ENCODE assay signal across 1 cellular context in genomic region chr11:62851807-62852522, GRCh38.
TF ChIP-seq lines count a peak whose summit lies in the region.

No MANE protein-coding gene starts in this region.

TF ChIP-seq in K562, 482 proteins besides CTCF, POLR2A, EP300 and RAD21 (continued from another document):
- TF ChIP-seq ETV1 (tag; conservative IDR thresholded peaks at IDR 0.05; ENCODE audit: low read depth) (no peak), MAFG (tag; conservative IDR thresholded peaks at IDR 0.05) (no peak), IRF9 (tag; IDR thresholded peaks at IDR 0.05) (no peak), LCOR (CRISPR knock-in tag; IDR thresholded peaks at IDR 0.05) (no peak; the same call in 1 of the 2 replicates), STAT6 (CRISPR knock-in tag; IDR thresholded peaks at IDR 0.05) (no peak), ZBTB7A (IDR thresholded peaks at IDR 0.05; ENCODE audit: borderline replicate concordance, control insufficient read depth, low read depth, low read length) (no peak), XRCC5 (IDR thresholded peaks at IDR 0.05; ENCODE audit: low read depth, low read length) (no peak), ZNF695 (CRISPR knock-in tag; IDR thresholded peaks at IDR 0.05) (no peak), NFYB (IDR thresholded peaks at IDR 0.05; ENCODE audit: extremely low read depth, insufficient read length) (no peak), IFI16 (CRISPR knock-in tag; IDR thresholded peaks at IDR 0.05) (no peak), RHOXF2B (CRISPR knock-in tag; conservative IDR thresholded peaks at IDR 0.05) (no peak), RBBP5 (IDR thresholded peaks at IDR 0.05; ENCODE audit: borderline replicate concordance, insufficient read depth, low read length, poor library complexity, severe bottlenecking) (no peak), ZNF165 (CRISPR knock-in tag; IDR thresholded peaks at IDR 0.05; ENCODE audit: borderline replicate concordance) (no peak)
- TF ChIP-seq, protein P1, sequence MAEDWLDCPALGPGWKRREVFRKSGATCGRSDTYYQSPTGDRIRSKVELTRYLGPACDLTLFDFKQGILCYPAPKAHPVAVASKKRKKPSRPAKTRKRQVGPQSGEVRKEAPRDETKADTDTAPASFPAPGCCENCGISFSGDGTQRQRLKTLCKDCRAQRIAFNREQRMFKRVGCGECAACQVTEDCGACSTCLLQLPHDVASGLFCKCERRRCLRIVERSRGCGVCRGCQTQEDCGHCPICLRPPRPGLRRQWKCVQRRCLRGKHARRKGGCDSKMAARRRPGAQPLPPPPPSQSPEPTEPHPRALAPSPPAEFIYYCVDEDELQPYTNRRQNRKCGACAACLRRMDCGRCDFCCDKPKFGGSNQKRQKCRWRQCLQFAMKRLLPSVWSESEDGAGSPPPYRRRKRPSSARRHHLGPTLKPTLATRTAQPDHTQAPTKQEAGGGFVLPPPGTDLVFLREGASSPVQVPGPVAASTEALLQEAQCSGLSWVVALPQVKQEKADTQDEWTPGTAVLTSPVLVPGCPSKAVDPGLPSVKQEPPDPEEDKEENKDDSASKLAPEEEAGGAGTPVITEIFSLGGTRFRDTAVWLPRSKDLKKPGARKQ (CRISPR knock-in tag; IDR thresholded peaks at IDR 0.05) = no peak
